ENCODE assay signal across 24 cellular contexts in genomic region chr7:5543361-5543760, GRCh38. TPM values are rescaled to one million over a fixed set of nuclear protein-coding genes. Genes with fewer than 3 reads are reported as not detected.
A peak's percentile ranks its signal among the peaks of the same experiment; 100 is the strongest.
DNase-seq lines count a peak whose midpoint lies in the region; ATAC-seq, FAIRE-seq and TF ChIP-seq lines count a peak whose summit lies in the region.
"Had no signal": no experiment of that assay in that cellular context is flagged by ENCODE, and none has a peak within 500 bp of the region (broad histone marks: within the 10 kb centered on the region; RNA-seq: fewer than 3 reads in every experiment).

No MANE protein-coding gene starts in this region.

- no peak overlapping the region for H3K9ac ChIP-seq in OCI-LY3 (ENCODE audit: low read length)
- H3K9ac ChIP-seq in K562 (ENCODE audit: insufficient read depth in 1 of 2, low read depth in 2 of 2, low read length in 2 of 2): peak overlapping the region in 1 of 2 experiments; percentile 64; a peak in 1 of 4 replicates

- no peak overlapping the region for H2AFZ ChIP-seq in OCI-LY3 (ENCODE audit: low read depth, low read length)
- no peak overlapping the region for H2AFZ ChIP-seq in K562 (ENCODE audit: low read depth, low read length)

- H3K4me3 ChIP-seq in HEK293 (ENCODE audit: low read depth, low read length): no peak overlapping the region
- H3K4me3 ChIP-seq in OCI-LY3 (ENCODE audit: low read length): no peak overlapping the region
- no peak overlapping the region for H3K4me3 ChIP-seq in K562
- no peak overlapping the region for H3K4me3 ChIP-seq in mucosa of descending colon
- H3K4me3 ChIP-seq: GM12878, MG63, SK-N-MC had no signal

- TF ChIP-seq RAD21 in K562 (CRISPR knock-in tag; conservative IDR thresholded peaks at IDR 0.05 in 1 of 2, IDR thresholded peaks at IDR 0.05 in 1 of 2): no peak

- ATAC-seq in K562 (no peak), GM21367 (IDR thresholded peaks at IDR 0.05; ENCODE audit: unreplicated experiment) (no peak), mucosa of descending colon (no peak)
- ATAC-seq: GM12878, HCT116 had no signal

- H3K9me1 ChIP-seq in K562 (ENCODE audit: control insufficient read depth, insufficient read depth, low read length): no peaks in the 10 kb centered on the region

- CTCF ChIA-PET in HEK293 (lab: Yijun Ruan, JAX): no interaction called here
- CTCF ChIA-PET in K562 (lab: Yijun Ruan, JAX; ENCODE audit: low intra/inter-chr PET ratio): no interaction called here

- TF ChIP-seq POLR2A in K562 (conservative IDR thresholded peaks at IDR 0.05): no peak

- no TSS peak for BruUV-seq in K562 (replicated peaks; lab: Mats Ljungman, UMichigan)

- WGBS in K562 (ENCODE audit: insufficient coverage, low coverage, missing lambda C conversion rate): 67% methylated on average over 6 of the region's 6 CpGs

- H4K20me1 ChIP-seq in OCI-LY3 (ENCODE audit: insufficient read depth, low read length): no peaks in the 10 kb centered on the region
- no peaks in the 10 kb centered on the region for H4K20me1 ChIP-seq in K562 (replicated peaks; ENCODE audit: control insufficient read depth, insufficient read depth, low read length)

- no peak for TF ChIP-seq EP300 in K562 (IDR thresholded peaks at IDR 0.05; ENCODE audit: low read length)

- no peak overlapping the region for H3K27ac ChIP-seq in HEK293 (ENCODE audit: extremely low read depth, low read depth, low read length)
- peak overlapping the region; percentile 96; the same call in 1 of the 2 replicates for H3K27ac ChIP-seq in OCI-LY3 (ENCODE audit: low read length)
- no peak overlapping the region for H3K27ac ChIP-seq in K562 (ENCODE audit: extremely low read depth, low read depth, low read length)
- H3K27ac ChIP-seq: SK-N-MC had no signal

- in situ Hi-C loops in K562 (cut with MboI): no loop called here

- H3K27me3 ChIP-seq in OCI-LY3 (ENCODE audit: low read depth, low read length) (no peaks in the 10 kb centered on the region), K562 (ENCODE audit: control insufficient read depth in 2 of 2, insufficient read depth in 2 of 2, low read length in 2 of 2) (no peaks in the 10 kb centered on the region)
- H3K27me3 ChIP-seq: BE2C, MG63 had no signal

- FAIRE-seq in K562 (lab: Jason Lieb, UNC): no peak
- FAIRE-seq: D721Med, GM12878, H1 had no signal

- DNase-seq in K562 (ENCODE audit: extremely low read depth in 1 of 4, low spot score in 3 of 4) (no peak), myocyte (ENCODE audit: low read depth) (peak; percentile 45), medulla oblongata (ENCODE audit: extremely low spot score) (no peak), mucosa of descending colon (no peak)
- DNase-seq in stimulated activated naive CD4-positive, alpha-beta T cell treated with Interleukin-2 at 50 U/mL for 16 hours (lab: John Stamatoyannopoulos, UW): no peak
- DNase-seq: BE2C, DMS79, MG63, NCI-H1105, NCI-H146, NCI-H2029, NCI-H345, NCI-H524, NCI-H82, OCI-M1, SHP77 had no signal

- H3K4me2 ChIP-seq in OCI-LY3 (ENCODE audit: low read length) (no peak overlapping the region), K562 (ENCODE audit: insufficient read depth, low read length) (no peak overlapping the region)

- POLR2A ChIA-PET in HEK293 (lab: Yijun Ruan, JAX) (no interaction called here), K562 (lab: Yijun Ruan, JAX) (interaction anchor here (1.5 kb wide), 1 partner anchor 11 kb away, joined by 3 read pairs; no protein-coding TSS in a partner anchor)

- H3K79me2 ChIP-seq in OCI-LY3 (ENCODE audit: low read length): no peaks in the 10 kb centered on the region
- H3K79me2 ChIP-seq in K562 (ENCODE audit: control insufficient read depth, insufficient read depth, low read length): no peaks in the 10 kb centered on the region

- no peaks in the 10 kb centered on the region for H3K9me3 ChIP-seq in HEK293 (ENCODE audit: control insufficient read depth, insufficient read depth, low read depth, low read length)
- H3K9me3 ChIP-seq in OCI-LY3 (ENCODE audit: insufficient read depth, low read length): no peaks in the 10 kb centered on the region
- no peaks in the 10 kb centered on the region for H3K9me3 ChIP-seq in K562 (replicated peaks; ENCODE audit: control insufficient read depth, insufficient read depth, low read depth, low read length)
- no peaks in the 10 kb centered on the region for H3K9me3 ChIP-seq in mucosa of descending colon
- H3K9me3 ChIP-seq: BE2C, MG63 had no signal

- H3K4me1 ChIP-seq in HEK293 (ENCODE audit: control insufficient read depth, insufficient read depth, low read length): no peaks in the 10 kb centered on the region
- peaks cover 51% of the 10 kb centered on the region for H3K4me1 ChIP-seq in OCI-LY3 (ENCODE audit: low read length)
- H3K4me1 ChIP-seq in K562 (replicated peaks in 1 of 2; ENCODE audit: control insufficient read depth in 2 of 2, insufficient read depth in 2 of 2, low read length in 2 of 2): peaks cover 0 to 33% of the 10 kb centered on the region in 2 experiments; a peak in 2 of 5 replicates
- H3K4me1 ChIP-seq in mucosa of descending colon (ENCODE audit: low read depth): no peaks in the 10 kb centered on the region
- H3K4me1 ChIP-seq: BE2C had no signal

- H3K36me3 ChIP-seq in HEK293 (ENCODE audit: control insufficient read depth in 2 of 2, insufficient read depth in 1 of 2, low read length in 2 of 2) (no peaks in the 10 kb centered on the region), OCI-LY3 (replicated peaks; ENCODE audit: low read depth, low read length) (no peaks in the 10 kb centered on the region), K562 (ENCODE audit: control insufficient read depth, insufficient read depth, low read length) (no peaks in the 10 kb centered on the region), mucosa of descending colon (ENCODE audit: low read depth) (no peaks in the 10 kb centered on the region)
- H3K36me3 ChIP-seq: BE2C, MG63 had no signal

- TF ChIP-seq CTCF in HEK293 (tag by site-specific recombination; IDR thresholded peaks at IDR 0.05) (no peak), OCI-LY3 (IDR thresholded peaks at IDR 0.05; ENCODE audit: low read depth, low read length) (no peak), K562 (IDR thresholded peaks at IDR 0.05 in 2 of 3, conservative IDR thresholded peaks at IDR 0.05 in 1 of 3; ENCODE audit: insufficient read depth in 2 of 3, low read depth in 1 of 3, low read length in 3 of 3) (no peak), mucosa of descending colon (IDR thresholded peaks at IDR 0.05) (no peak)

- intact Hi-C loops in K562 (cut with micrococcal nuclease): no loop called here
- intact Hi-C loops in mucosa of descending colon (cut with DNase I, micrococcal nuclease): no loop called here

RNA-seq across cellular contexts. Expression of gene ACTB, which starts 13.0 kb away (rescaled TPM):
- 442 and 814 TPM in 2 replicates for total RNA-seq in K562 (2011; cell fraction: chromatin; rRNA removed; ENCODE audit: low replicate concordance)
- total RNA-seq in K562 (2011; cell fraction: nucleolus; rRNA removed): 822 and 827 TPM in 2 replicates
- total RNA-seq in K562 (2011; cell fraction: nucleoplasm; rRNA removed): 612 and 733 TPM in 2 replicates
- total RNA-seq in K562 (2014; rRNA removed) (1,050 and 1,578 TPM in 2 replicates), K562 (2014; rRNA removed; fragmentation: Illumina TruSeq; extraction: Trizol) (1,330 and 1,372 TPM in 2 replicates), K562 (2015; rRNA removed; fragmentation: Illumina TruSeq; extraction: Trizol) (1,064 and 1,131 TPM in 2 replicates), K562 (2021) (3,434 and 3,475 TPM in 2 replicates), myocyte (1,562 and 1,714 TPM in 2 replicates), mucosa of descending colon (1,000 to 10,000 TPM; 4,159 to 6,919 (median 5,576) TPM)
- polyA plus RNA-seq in K562 (2011; rRNA removed) (394 and 1,035 TPM in 2 replicates), K562 (2014; fragmentation: Illumina TruSeq; extraction: Trizol) (3,161 and 3,227 TPM in 2 replicates), K562 (2014; fragmentation: Nextera tagmentation; extraction: Ambion mirVana) (1,000 to 10,000 TPM; 1,484 to 2,232 TPM), K562 (2014; rRNA removed) (1,030 and 1,055 TPM in 2 replicates)
- polyA plus RNA-seq in K562 (2011; cell fraction: cytosol; rRNA removed): 886 and 917 TPM in 2 replicates
- polyA plus RNA-seq in K562 (2011; cell fraction: nucleus; rRNA removed): 1,199 and 1,212 TPM in 2 replicates
- 3,171 and 3,886 TPM in 2 replicates for polyA plus RNA-seq in K562 (2012)
- polyA minus RNA-seq in K562 (2011; rRNA and poly(A)+ RNA removed): 535 and 828 TPM in 2 replicates
- 1,311 and 2,256 TPM in 2 replicates for polyA minus RNA-seq in K562 (2011; cell fraction: cytosol; rRNA and poly(A)+ RNA removed)
- 373 and 553 TPM in 2 replicates for polyA minus RNA-seq in K562 (2011; cell fraction: nucleus; rRNA and poly(A)+ RNA removed)
- 5,457 TPM for polyA plus RNA-seq in myocyte (2012)

RNA-seq across cellular contexts. Expression of gene FBXL18, which starts 29.8 kb away (rescaled TPM):
- total RNA-seq in K562 (2011; cell fraction: chromatin; rRNA removed; ENCODE audit: low replicate concordance): 15.8 and 38.3 TPM in 2 replicates
- total RNA-seq in K562 (2011; cell fraction: nucleolus; rRNA removed): 22.5 and 24.8 TPM in 2 replicates
- 13.9 and 14.8 TPM in 2 replicates for total RNA-seq in K562 (2011; cell fraction: nucleoplasm; rRNA removed)
- 3.5 and 4.5 TPM in 2 replicates for total RNA-seq in K562 (2014; rRNA removed)
- 1.4 and 1.5 TPM in 2 replicates for total RNA-seq in K562 (2014; rRNA removed; fragmentation: Illumina TruSeq; extraction: Trizol)
- total RNA-seq in K562 (2015; rRNA removed; fragmentation: Illumina TruSeq; extraction: Trizol): 2.6 and 2.7 TPM in 2 replicates
- 13.4 and 14.2 TPM in 2 replicates for total RNA-seq in K562 (2021)
- 1.2 and 3.0 TPM in 2 replicates for polyA plus RNA-seq in K562 (2011; rRNA removed)
- polyA plus RNA-seq in K562 (2011; cell fraction: cytosol; rRNA removed): 2.0 and 4.8 TPM in 2 replicates
- polyA plus RNA-seq in K562 (2011; cell fraction: nucleus; rRNA removed): 3.8 and 7.6 TPM in 2 replicates
- polyA plus RNA-seq in K562 (2012): 5.4 and 6.2 TPM in 2 replicates
- polyA plus RNA-seq in K562 (2014; fragmentation: Illumina TruSeq; extraction: Trizol): 2.2 and 3.2 TPM in 2 replicates
- under 1 TPM; 0.25 to 0.31 TPM for polyA plus RNA-seq in K562 (2014; fragmentation: Nextera tagmentation; extraction: Ambion mirVana)
- polyA plus RNA-seq in K562 (2014; rRNA removed): 5.2 and 5.7 TPM in 2 replicates
- polyA minus RNA-seq in K562 (2011; rRNA and poly(A)+ RNA removed): 1.7 and 2.2 TPM in 2 replicates
- 5.8 and 6.3 TPM in 2 replicates for polyA minus RNA-seq in K562 (2011; cell fraction: cytosol; rRNA and poly(A)+ RNA removed)
- 5.0 and 6.2 TPM in 2 replicates for polyA minus RNA-seq in K562 (2011; cell fraction: nucleus; rRNA and poly(A)+ RNA removed)
- 6.6 and 7.6 TPM in 2 replicates for total RNA-seq in myocyte
- 10.5 TPM for polyA plus RNA-seq in myocyte (2012)
- total RNA-seq in mucosa of descending colon: 10 to 100 TPM in 1 of 3 donors, 1 to 10 TPM in 2; 8.5 to 10.5 (median 9.8) TPM

RNA-seq across cellular contexts. Expression of gene FSCN1, which starts 49.3 kb away (rescaled TPM):
- 24.2 and 122 TPM in 2 replicates for total RNA-seq in K562 (2011; cell fraction: chromatin; rRNA removed; ENCODE audit: low replicate concordance)
- total RNA-seq in K562 (2011; cell fraction: nucleolus; rRNA removed): 145 and 156 TPM in 2 replicates
- 58.0 and 62.1 TPM in 2 replicates for total RNA-seq in K562 (2011; cell fraction: nucleoplasm; rRNA removed)
- total RNA-seq in K562 (2014; rRNA removed) (265 and 319 TPM in 2 replicates), K562 (2014; rRNA removed; fragmentation: Illumina TruSeq; extraction: Trizol) (20.9 and 29.5 TPM in 2 replicates), K562 (2015; rRNA removed; fragmentation: Illumina TruSeq; extraction: Trizol) (95.1 and 107 TPM in 2 replicates), K562 (2021) (414 and 417 TPM in 2 replicates), myocyte (159 and 214 TPM in 2 replicates), mucosa of descending colon (10 to 100 TPM in 2 of 3 donors, 1 to 10 TPM in 1; 5.5 to 17.3 (median 12.7) TPM)
- polyA plus RNA-seq in K562 (2011; rRNA removed) (38.7 and 106 TPM in 2 replicates), K562 (2014; fragmentation: Illumina TruSeq; extraction: Trizol) (64.1 and 142 TPM in 2 replicates), K562 (2014; fragmentation: Nextera tagmentation; extraction: Ambion mirVana) (1 to 10 TPM in 1 of 2 experiments, under 1 TPM in 1; 0.70 to 1.2 TPM), K562 (2014; rRNA removed) (186 and 202 TPM in 2 replicates)
- polyA plus RNA-seq in K562 (2011; cell fraction: cytosol; rRNA removed): 83.6 and 256 TPM in 2 replicates
- 66.4 and 105 TPM in 2 replicates for polyA plus RNA-seq in K562 (2011; cell fraction: nucleus; rRNA removed)
- 253 and 255 TPM in 2 replicates for polyA plus RNA-seq in K562 (2012)
- polyA minus RNA-seq in K562 (2011; rRNA and poly(A)+ RNA removed): 23.1 and 29.3 TPM in 2 replicates
- 186 and 269 TPM in 2 replicates for polyA minus RNA-seq in K562 (2011; cell fraction: cytosol; rRNA and poly(A)+ RNA removed)
- 66.0 and 87.2 TPM in 2 replicates for polyA minus RNA-seq in K562 (2011; cell fraction: nucleus; rRNA and poly(A)+ RNA removed)
- polyA plus RNA-seq in myocyte (2012): 259 TPM

Comparison
In these comparisons a context has a peak if more than half of its experiments do, and no peak if none do; other contexts are left out.
1. Of the 44 proteins assayed by ChIP-seq in both K562 and HEK293: peak only in K562: none; only in HEK293: none; in both: ZNF121; in neither: 43.